Comparison of ENCODE assay signal across 7 cellular contexts in the genomic region with DNA sequence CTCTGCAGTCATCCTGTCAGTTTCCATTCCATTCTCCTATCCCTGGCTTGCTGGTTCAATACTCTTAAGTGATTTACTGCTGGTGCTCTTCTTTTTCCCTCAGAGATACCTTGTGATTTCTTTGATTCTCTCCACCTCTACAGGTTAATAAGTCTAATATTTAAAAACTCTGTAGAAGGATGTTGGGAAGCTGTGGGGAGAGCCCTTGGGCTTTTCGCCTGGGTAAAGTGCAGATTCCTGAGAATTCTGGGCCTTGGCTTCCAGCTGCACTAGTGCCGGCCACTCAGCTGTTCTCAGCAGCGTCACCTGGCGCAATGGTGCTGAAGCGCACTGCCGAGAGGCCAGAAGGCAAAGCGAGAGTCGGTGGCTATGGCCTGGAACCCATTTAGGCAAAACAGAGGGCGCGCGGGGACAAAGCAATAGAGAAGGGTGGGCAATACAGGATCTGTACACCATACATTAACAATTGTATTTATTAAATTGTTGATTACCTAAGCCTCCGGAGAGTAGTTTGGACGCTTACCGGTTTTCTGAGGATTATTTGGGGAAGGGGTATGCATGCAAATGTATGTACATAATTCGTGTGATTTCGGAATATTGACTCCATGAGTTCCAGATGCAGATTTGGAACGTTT.
DNase-seq lines count a peak whose midpoint lies in the region; ATAC-seq and TF ChIP-seq lines count a peak whose summit lies in the region.
"Not testable (repeated sequence)": the region's sequence is repeated elsewhere in the genome, so short reads cannot be mapped to it uniquely, and the experiment has no call there.

No MANE protein-coding gene starts in this region.

- not testable (repeated sequence) for H3K27ac Mint-ChIP-seq in HFFc6, nephron

- not testable (repeated sequence) for H3K36me3 Mint-ChIP-seq in HFFc6 (ENCODE audit: low read depth); nephron (ENCODE audit: low read depth)

- H3K4me3 Mint-ChIP-seq in HFFc6, nephron: not testable (repeated sequence)

- TF ChIP-seq CTCF in HFFc6 (IDR thresholded peaks at IDR 0.05) (peak; percentile 36; the same call in 1 of the 2 replicates), astrocyte of the cerebellum (IDR thresholded peaks at IDR 0.05; ENCODE audit: low read depth, low read length, missing control alignments) (peak; percentile 30), fibroblast of mammary gland (conservative IDR thresholded peaks at IDR 0.05; ENCODE audit: control insufficient read depth, insufficient read depth, low read depth, low read length) (peak; percentile 3), nephron (IDR thresholded peaks at IDR 0.05; ENCODE audit: unreplicated experiment in 3 of 3) (peak; percentile 29 to 39 (median 33))

- DNase-seq in HFFc6; astrocyte of the cerebellum (ENCODE audit: low read depth); fibroblast of mammary gland (ENCODE audit: low read depth): not testable (repeated sequence)

- peak; percentile 75 for ATAC-seq in GM18868 (IDR thresholded peaks at IDR 0.05; ENCODE audit: unreplicated experiment)

- not testable (repeated sequence) for H3K36me3 ChIP-seq in HUES64 (ENCODE audit: insufficient read depth, low read length); iPS-18a (ENCODE audit: control insufficient read depth, low read depth, low read length)

- H3K9me3 ChIP-seq in HUES64 (ENCODE audit: insufficient read depth, low read depth, low read length); iPS-18a (ENCODE audit: control insufficient read depth, low read depth, low read length): not testable (repeated sequence)

- H3K27me3 ChIP-seq in HUES64 (ENCODE audit: insufficient read depth, low read length); iPS-18a (ENCODE audit: control insufficient read depth, insufficient read depth, low read length): not testable (repeated sequence)

- H3K27me3 Mint-ChIP-seq in HFFc6 (ENCODE audit: insufficient read depth); nephron (ENCODE audit: low read depth): not testable (repeated sequence)

- not testable (repeated sequence) for H3K9ac ChIP-seq in HUES64 (ENCODE audit: low read depth, low read length); iPS-18a (ENCODE audit: low read length)

- WGBS in HUES64, result no CpG with 5 or more reads among the region's 17 CpGs

- not testable (repeated sequence) for H3K4me1 Mint-ChIP-seq in HFFc6 (ENCODE audit: low read depth); nephron

- H3K4me1 ChIP-seq in HUES64 (ENCODE audit: insufficient read depth, low read length); iPS-18a (ENCODE audit: control insufficient read depth, low read depth, low read length): not testable (repeated sequence)

- in situ Hi-C loops in astrocyte of the cerebellum (cut with HindIII; ENCODE audit: low sequenced_read_pairs), result not testable (repeated sequence)

- not testable (repeated sequence) for H3K27ac ChIP-seq in HUES64 (ENCODE audit: low read depth, low read length); iPS-18a (ENCODE audit: low read length)

- not testable (repeated sequence) for H3K9me3 Mint-ChIP-seq in HFFc6, nephron

- H3K4me3 ChIP-seq in HUES64 (ENCODE audit: low read length) (peak overlapping the region; percentile 49; the same call in 1 of the 2 replicates), iPS-18a (ENCODE audit: low read length) (peak overlapping the region; percentile 21)
- H3K4me3 ChIP-seq in astrocyte of the cerebellum (ENCODE audit: low read depth, low read length); fibroblast of mammary gland (ENCODE audit: control insufficient read depth, low read depth, low read length): not testable (repeated sequence)
